Comparison of ENCODE assay signal across 7 cellular contexts in genomic region chr4:155952546-155952945, GRCh38. TPM values are rescaled to one million over a fixed set of nuclear protein-coding genes. Genes with fewer than 3 reads are reported as not detected.
DNase-seq lines count a peak whose midpoint lies in the region; ATAC-seq, FAIRE-seq and TF ChIP-seq lines count a peak whose summit lies in the region.

No MANE protein-coding gene starts in this region.

- H3K36me3 ChIP-seq in HCT116 (ENCODE audit: control insufficient read depth in 1 of 2, insufficient read depth in 2 of 2, low read length in 2 of 2) (no peaks in the 10 kb centered on the region), stomach (no peaks in the 10 kb centered on the region), small intestine (ENCODE audit: control insufficient read depth in 2 of 2, insufficient read depth in 2 of 2, low read length in 2 of 2) (no peaks in the 10 kb centered on the region)

- no peak for TF ChIP-seq EP300 in stomach (IDR thresholded peaks at IDR 0.05)

- peak overlapping the region; percentile 74 for H2AFZ ChIP-seq in HCT116 (ENCODE audit: low read depth, low read length, poor library complexity, severe bottlenecking)

- TF ChIP-seq POLR2A in HCT116 (IDR thresholded peaks at IDR 0.05; ENCODE audit: borderline replicate concordance, extremely low read depth, insufficient read depth, insufficient read length) (no peak), stomach (IDR thresholded peaks at IDR 0.05) (no peak)

- H3K9me3 ChIP-seq in HCT116 (ENCODE audit: control insufficient read depth in 1 of 2, insufficient read depth in 1 of 2, low read depth in 1 of 2, low read length in 2 of 2) (no peaks in the 10 kb centered on the region), stomach (no peaks in the 10 kb centered on the region), small intestine (ENCODE audit: control insufficient read depth, low read depth) (no peaks in the 10 kb centered on the region)

- 44 to 63% (median 55%) methylated on average over 4 of the region's 4 CpGs for WGBS in stomach, 5 donors
- 51 to 61% (median 52%) methylated on average over 4 of the region's 4 CpGs for WGBS in small intestine, 3 donors

- POLR2A ChIA-PET in HCT116 (lab: Charles Lee) = interaction anchor here (0.9 kb wide), 1 partner anchor 142 kb away, joined by 4 read pairs; no protein-coding TSS in a partner anchor

- RAD21 ChIA-PET in HCT116 (lab: Charles Lee; ENCODE audit: low non-redundant PET in 1 of 2, low total read pairs in 2 of 2, uncharacterized antibody in 2 of 2, unreplicated experiment in 2 of 2) = interaction anchor here in 1 of 2 experiments (0.6 kb wide), 1 partner anchor 548 kb away, joined by 3 read pairs; no protein-coding TSS in a partner anchor

- no peak for TF ChIP-seq RAD21 in HCT116 (IDR thresholded peaks at IDR 0.05; ENCODE audit: low read depth)

- no peak overlapping the region for H3K9ac ChIP-seq in HCT116 (ENCODE audit: low read length)

- no peaks in the 10 kb centered on the region for H4K20me1 ChIP-seq in HCT116 (ENCODE audit: insufficient read depth)

- no peak for FAIRE-seq in small intestine (lab: Jason Lieb, UNC)

- DNase-seq in HCT116 (ENCODE audit: low read depth, low spot score) (no peak), amniotic epithelial cell (ENCODE audit: low read depth) (peak; percentile 58), iris pigment epithelial cell (ENCODE audit: low read depth) (peak; percentile 31), stomach (no peak), small intestine (no peak), NCI-H2107 (lab: John Stamatoyannopoulos, UW) (no peak)

- peaks cover 0 to 6% of the 10 kb centered on the region in 2 experiments; a peak in 1 of 4 replicates for H3K4me1 ChIP-seq in HCT116 (ENCODE audit: control insufficient read depth in 1 of 2, insufficient read depth in 2 of 2, low read length in 2 of 2)
- peaks cover 0 to 23% (median 15%) of the 10 kb centered on the region in 4 donors for H3K4me1 ChIP-seq in stomach
- H3K4me1 ChIP-seq in small intestine (ENCODE audit: control insufficient read depth in 2 of 2, insufficient read depth in 1 of 2, low read depth in 1 of 2, low read length in 1 of 2) = peaks cover 3 to 4% of the 10 kb centered on the region in 2 donors

- intact Hi-C loops in HCT116 (cut with micrococcal nuclease) = no loop called here
- intact Hi-C loops in stomach (cut with DNase I; ENCODE audit: low total_unique reads) = no loop called here

- H3K4me2 ChIP-seq in HCT116 (ENCODE audit: low read length) = no peak overlapping the region

- H3K4me3 ChIP-seq in HCT116 (replicated peaks in 1 of 2; ENCODE audit: low read depth in 1 of 2, low read length in 2 of 2) (no peak overlapping the region), stomach (peak overlapping the region; percentile 58 to 88 (median 72)), small intestine (ENCODE audit: low read depth in 1 of 2, low read length in 2 of 2) (peak overlapping the region in 1 of 2 donors; percentile 1)

- no peaks in the 10 kb centered on the region for H3K27me3 ChIP-seq in HCT116 (ENCODE audit: insufficient read depth, low read length)
- H3K27me3 ChIP-seq in stomach = no peaks in the 10 kb centered on the region
- H3K27me3 ChIP-seq in small intestine (ENCODE audit: control insufficient read depth in 2 of 2, insufficient read depth in 2 of 2, low read length in 2 of 2) = no peaks in the 10 kb centered on the region

- no peaks in the 10 kb centered on the region for H3K79me2 ChIP-seq in HCT116 (ENCODE audit: insufficient read depth, low read length)

- no peaks in the 10 kb centered on the region for H3K9me2 ChIP-seq in HCT116 (ENCODE audit: insufficient read depth)

- BruUV-seq in HCT116 (replicated peaks; lab: Mats Ljungman, UMichigan) = TSS peak; percentile 53

- CTCF ChIA-PET in HCT116 (lab: Charles Lee) = interaction anchor here (1.3 to 3.6 kb wide), 5 partner anchors 8 to 549 kb away, joined by 3 to 37 read pairs (median 4); no protein-coding TSS in a partner anchor

- ATAC-seq in HCT116 = no peak
- ATAC-seq in HG02610 (IDR thresholded peaks at IDR 0.05; ENCODE audit: unreplicated experiment) = no peak

- no peak overlapping the region for H3K27ac ChIP-seq in HCT116 (ENCODE audit: low read depth, low read length)
- peak overlapping the region in 4 of 5 donors; percentile 95 to 100 (median 98) for H3K27ac ChIP-seq in stomach
- peak overlapping the region in 1 of 2 donors; percentile 39 for H3K27ac ChIP-seq in small intestine (ENCODE audit: low read depth in 1 of 2, low read length in 1 of 2)

- TF ChIP-seq CTCF in HCT116 (IDR thresholded peaks at IDR 0.05 in 2 of 3, conservative IDR thresholded peaks at IDR 0.05 in 1 of 3; ENCODE audit: borderline replicate concordance in 1 of 3, insufficient read depth in 1 of 3, low read depth in 2 of 3, low read length in 2 of 3) = no peak
- no peak for TF ChIP-seq CTCF in stomach (IDR thresholded peaks at IDR 0.05)

TF ChIP-seq in HCT116, 20 proteins besides CTCF, POLR2A, EP300 and RAD21:
- no peak for TF ChIP-seq POLR2AphosphoS5 (IDR thresholded peaks at IDR 0.05; ENCODE audit: low read depth, low read length)
- no peak for TF ChIP-seq EZH2phosphoT487 (IDR thresholded peaks at IDR 0.05; ENCODE audit: borderline replicate concordance)
- TF ChIP-seq SRF (IDR thresholded peaks at IDR 0.05; ENCODE audit: low read depth) = no peak
- TF ChIP-seq YY1 (IDR thresholded peaks at IDR 0.05; ENCODE audit: extremely low read depth, insufficient replicate concordance, low read depth, low read length) = no peak
- no peak for TF ChIP-seq EGR1 (IDR thresholded peaks at IDR 0.05; ENCODE audit: low read depth)
- TF ChIP-seq REST (IDR thresholded peaks at IDR 0.05; ENCODE audit: low read depth) = no peak
- no peak for TF ChIP-seq ZBTB33 (IDR thresholded peaks at IDR 0.05; ENCODE audit: extremely low read depth, insufficient replicate concordance, low read length)
- TF ChIP-seq ZFX (IDR thresholded peaks at IDR 0.05) = no peak
- TF ChIP-seq EZH2 (IDR thresholded peaks at IDR 0.05) = no peak
- TF ChIP-seq ELF1 (IDR thresholded peaks at IDR 0.05; ENCODE audit: borderline replicate concordance, low read depth) = no peak
- no peak for TF ChIP-seq JUND (IDR thresholded peaks at IDR 0.05)
- TF ChIP-seq CBX3 (IDR thresholded peaks at IDR 0.05; ENCODE audit: low read depth) = no peak
- TF ChIP-seq ZNF274 (IDR thresholded peaks at IDR 0.05; ENCODE audit: low read depth, low read length) = no peak
- TF ChIP-seq MAX (IDR thresholded peaks at IDR 0.05) = no peak
- TF ChIP-seq CEBPB (IDR thresholded peaks at IDR 0.05; ENCODE audit: low read depth) = no peak
TF ChIP-seq in HCT116: peak in this region for 0.

RNA-seq across cellular contexts. Expression of gene CTSO, which starts 1.1 kb away (rescaled TPM):
- total RNA-seq in HCT116 (2021; ENCODE audit: unreplicated experiment) = 0.57 TPM
- 0.36 and 0.46 TPM in 2 replicates for polyA plus RNA-seq in HCT116 (2012)
- total RNA-seq in stomach = 10 to 100 TPM in 3 of 5 donors, 1 to 10 TPM in 2; 1.2 to 41.7 (median 11.6) TPM
- polyA plus RNA-seq in stomach = 1 to 10 TPM; 3.9 to 6.3 (median 5.0) TPM
- 10 to 100 TPM in 1 of 3 donors, 1 to 10 TPM in 2; 6.5 to 10.8 (median 8.9) TPM for polyA plus RNA-seq in small intestine

RNA-seq across cellular contexts. Expression of gene TDO2, which starts 49.0 kb away (rescaled TPM):
- total RNA-seq in HCT116 (2021; ENCODE audit: unreplicated experiment) = 0.27 TPM
- polyA plus RNA-seq in HCT116 (2012) = 0.03 TPM in 1 of 2 replicates, not detected in the other
- 1 to 10 TPM in 1 of 5 donors, not detected in 4; 5.0 TPM for total RNA-seq in stomach
- under 1 TPM in 2 of 3 donors, not detected in 1; 0.30 to 0.56 TPM for polyA plus RNA-seq in stomach
- polyA plus RNA-seq in small intestine = 1 to 10 TPM in 2 of 3 donors, under 1 TPM in 1; 0.75 to 3.0 (median 1.3) TPM

Comparison
In these comparisons a context has a peak if more than half of its experiments do, and no peak if none do; other contexts are left out.
1. DNase-seq: peak in amniotic epithelial cell (single experiment) and iris pigment epithelial cell (single experiment); none in HCT116 (single experiment), stomach (single experiment), small intestine (single experiment) and NCI-H2107 (single experiment).
2. H3K4me3 ChIP-seq: peak in stomach (4 of 4); none in HCT116 (0 of 2).